11 cellular contexts compared by ENCODE assay signal in the genomic region with DNA sequence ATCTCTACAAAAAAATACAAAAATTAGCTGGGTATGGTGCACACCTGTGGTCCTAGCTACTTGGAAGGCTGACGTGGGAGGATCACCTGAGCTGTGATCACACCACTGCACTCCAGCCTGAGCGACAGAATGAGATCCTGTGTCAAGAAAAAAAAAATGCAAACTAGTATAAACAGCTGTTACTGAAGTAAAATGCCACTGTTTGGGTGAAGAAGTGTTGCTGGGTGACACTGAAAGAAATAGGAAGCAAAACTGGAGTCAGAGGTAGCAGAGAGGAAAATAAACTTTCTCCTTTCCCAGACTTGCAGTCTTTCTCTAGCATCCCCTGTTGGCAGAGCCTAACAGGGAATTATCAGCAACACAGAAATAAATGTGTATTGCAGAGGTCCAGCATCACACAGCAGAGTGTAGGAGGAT.
DNase-seq lines count a peak whose midpoint lies in the region; ATAC-seq and TF ChIP-seq lines count a peak whose summit lies in the region.
"Had no signal": no experiment of that assay in that cellular context is flagged by ENCODE, and none has a peak within 500 bp of the region (broad histone marks: within the 10 kb centered on the region; RNA-seq: fewer than 3 reads in every experiment).

No MANE protein-coding gene starts in this region.

- H3K4me3 Mint-ChIP-seq in activated CD4-positive, alpha-beta memory T cell treated with anti-CD3 and anti-CD28 coated beads, Interleukin-2, amount 10 ng/mL, durations not matched to agents 7 days and 5 days, result no peak overlapping the region
- H3K4me3 Mint-ChIP-seq: neural crest cell had no signal

- TF ChIP-seq CTCF in GM12875 (IDR thresholded peaks at IDR 0.05; ENCODE audit: borderline replicate concordance, insufficient read depth, low read depth, low read length) (peak; percentile 5; the same call in 1 of the 2 replicates), kidney epithelial cell (IDR thresholded peaks at IDR 0.05; ENCODE audit: insufficient read depth, low read length, poor library complexity, severe bottlenecking) (peak; percentile 15), coronary artery (IDR thresholded peaks at IDR 0.05) (no peak)

- H3K27ac Mint-ChIP-seq in activated CD4-positive, alpha-beta memory T cell treated with anti-CD3 and anti-CD28 coated beads, Interleukin-2, amount 10 ng/mL, durations not matched to agents 7 days and 5 days, result peak overlapping the region; percentile 98

- H3K27me3 ChIP-seq in kidney epithelial cell (ENCODE audit: control insufficient read depth, insufficient read depth, low read length), result no peaks in the 10 kb centered on the region

- POLR2A ChIA-PET in activated CD4-positive, alpha-beta memory T cell treated with anti-CD3 and anti-CD28 coated beads, Interleukin-2, amount 10 ng/mL, durations not matched to agents 7 days and 5 days (lab: Charles Lee), result interaction anchor here (0.6 to 5.5 kb wide), 7 partner anchors 10 to 682 kb away, joined by 3 to 50 read pairs (median 3); a partner anchor contains a TSS

- CTCF ChIA-PET in activated CD4-positive, alpha-beta memory T cell treated with anti-CD3 and anti-CD28 coated beads, Interleukin-2, amount 10 ng/mL, durations not matched to agents 7 days and 5 days (lab: Charles Lee), result interaction anchor here (0.8 to 1.7 kb wide), 4 partner anchors 213 to 579 kb away, joined by 3 to 6 read pairs (median 4); a partner anchor contains a TSS

- peak; percentile 14 for ATAC-seq in GM21619 (IDR thresholded peaks at IDR 0.05; ENCODE audit: unreplicated experiment)

- H3K4me1 Mint-ChIP-seq in activated CD4-positive, alpha-beta memory T cell treated with anti-CD3 and anti-CD28 coated beads, Interleukin-2, amount 10 ng/mL, durations not matched to agents 7 days and 5 days, result peaks cover 68% of the 10 kb centered on the region
- H3K4me1 Mint-ChIP-seq: neural crest cell had no signal

- no peak overlapping the region for H3K4me3 ChIP-seq in GM12875 (ENCODE audit: low read depth, low read length)
- H3K4me3 ChIP-seq in kidney epithelial cell (ENCODE audit: low read depth, low read length), result no peak overlapping the region
- no peak overlapping the region for H3K4me3 ChIP-seq in coronary artery

- peaks cover 64% of the 10 kb centered on the region for H3K36me3 Mint-ChIP-seq in activated CD4-positive, alpha-beta memory T cell treated with anti-CD3 and anti-CD28 coated beads, Interleukin-2, amount 10 ng/mL, durations not matched to agents 7 days and 5 days (ENCODE audit: low read depth)

- H3K9me3 Mint-ChIP-seq in activated CD4-positive, alpha-beta memory T cell treated with anti-CD3 and anti-CD28 coated beads, Interleukin-2, amount 10 ng/mL, durations not matched to agents 7 days and 5 days, result peaks cover 40% of the 10 kb centered on the region

- no peak for DNase-seq in activated CD4-positive, alpha-beta memory T cell treated with anti-CD3 and anti-CD28 coated beads, Interleukin-2, amount 10 ng/mL, durations not matched to agents 7 days and 5 days
- no peak for DNase-seq in kidney epithelial cell (ENCODE audit: low read depth)
- no peak for DNase-seq in NCI-H146 treated with DMSO at 0.1 percent for 48 hours (lab: John Stamatoyannopoulos, UW; ENCODE audit: unreplicated experiment)
- DNase-seq in A172 (ENCODE audit: low spot score), result no peak
- DNase-seq in OCI-M2 (lab: John Stamatoyannopoulos, UW; ENCODE audit: unreplicated experiment), result no peak
- no peak for DNase-seq in coronary artery (ENCODE audit: low spot score)
- DNase-seq: NCI-H2081 treated with DMSO at 0.1 percent for 48 hours, T1000 had no signal

- H3K36me3 ChIP-seq in kidney epithelial cell (ENCODE audit: control insufficient read depth, insufficient read depth, low read length), result no peaks in the 10 kb centered on the region

- no peaks in the 10 kb centered on the region for H3K27me3 Mint-ChIP-seq in activated CD4-positive, alpha-beta memory T cell treated with anti-CD3 and anti-CD28 coated beads, Interleukin-2, amount 10 ng/mL, durations not matched to agents 7 days and 5 days

- no peak overlapping the region for H3K27ac ChIP-seq in coronary artery
